ENCODE assay signal across 20 cellular contexts in the genomic region with DNA sequence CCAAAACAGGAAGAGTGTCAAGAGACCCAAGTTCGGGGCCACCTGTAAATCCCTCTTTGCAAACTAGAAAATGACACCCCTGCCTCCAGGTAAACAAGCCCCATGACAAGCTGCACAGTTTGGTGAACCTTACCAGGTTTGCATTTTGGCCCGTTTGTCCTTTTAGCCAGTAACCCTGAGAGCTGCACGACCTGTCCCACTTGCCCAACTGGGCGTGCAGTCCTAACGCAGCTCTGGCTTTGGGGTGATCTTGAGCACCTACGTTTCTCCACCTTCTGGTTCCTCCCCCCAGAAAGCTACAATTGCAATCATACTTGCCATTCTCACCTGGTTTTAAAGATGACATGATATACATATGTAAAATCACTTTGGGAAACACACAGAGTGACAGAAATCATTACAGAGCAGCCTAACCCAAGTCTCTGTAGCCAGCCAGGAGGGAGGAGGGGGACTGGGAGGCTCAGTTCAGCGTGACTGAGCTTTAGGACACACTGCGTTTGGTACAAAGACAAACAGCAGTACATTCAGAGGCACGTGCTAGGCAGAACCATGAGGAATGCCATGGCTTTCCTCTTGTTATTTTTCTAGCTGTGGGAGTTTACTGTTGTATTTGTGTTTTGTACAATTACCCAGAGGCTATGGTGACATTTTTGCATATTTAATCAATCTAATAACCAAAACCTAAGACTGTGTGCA.
"Had no signal": no experiment of that assay in that cellular context is flagged by ENCODE, and none has a peak within 500 bp of the region (broad histone marks: within the 10 kb centered on the region; RNA-seq: fewer than 3 reads in every experiment).

No MANE protein-coding gene starts in this region.

- H3K27me3 ChIP-seq: brain microvascular endothelial cell, heart right ventricle, tibial artery, vagina had no signal

- H3K4me1 Mint-ChIP-seq: memory B cell had no signal

- H3K36me3 Mint-ChIP-seq: activated naive CD8-positive, alpha-beta T cell; memory B cell; naive thymus-derived CD4-positive, alpha-beta T cell had no signal

- DNase-seq: activated CD4-positive, alpha-beta T cell treated with anti-CD3 and anti-CD28 coated beads for 1 hour; amniotic stem cell; brain microvascular endothelial cell; central memory CD4-positive, alpha-beta T cell; dorsolateral prefrontal cortex; endodermal cell; heart right ventricle; kidney glomerular epithelial cell; naive thymus-derived CD4-positive, alpha-beta T cell; stimulated activated CD4-positive, alpha-beta T cell treated with anti-CD3 and anti-CD28 coated beads, Interleukin-2, amount 100 ng/mL, for 24 hours; stimulated activated naive CD4-positive, alpha-beta T cell treated with Interleukin-2 at 50 U/mL for 16 hours; T-helper 2 cell; tibial artery; WERI-Rb-1 had no signal

- H3K9me3 Mint-ChIP-seq: activated T-helper 1 cell treated with anti-CD3 and anti-CD28 coated beads, Interleukin-12 subunit alpha, Interleukin-12 subunit beta, Interleukin-2, Interleukin-4 antibody, amounts not matched to agents 30 ng/mL and 10 ng/mL and 1 ng/mL, durations not matched to agents 14 hours and 24 hours and 36 hours; endodermal cell; memory B cell had no signal

- H3K4me1 ChIP-seq: heart right ventricle, parathyroid adenoma, vagina had no signal

- ATAC-seq: heart right ventricle; naive thymus-derived CD4-positive, alpha-beta T cell had no signal

- H3K27ac ChIP-seq: brain microvascular endothelial cell, dorsolateral prefrontal cortex, epithelial cell of prostate, heart right ventricle, parathyroid adenoma, tibial artery, vagina, WERI-Rb-1 had no signal

- H3K4me3 Mint-ChIP-seq: activated naive CD8-positive, alpha-beta T cell; activated T-helper 1 cell treated with anti-CD3 and anti-CD28 coated beads, Interleukin-12 subunit alpha, Interleukin-12 subunit beta, Interleukin-2, Interleukin-4 antibody, amounts not matched to agents 30 ng/mL and 10 ng/mL and 1 ng/mL, durations not matched to agents 14 hours and 24 hours and 36 hours; endodermal cell; memory B cell; naive thymus-derived CD4-positive, alpha-beta T cell had no signal

- H3K27ac Mint-ChIP-seq: activated naive CD8-positive, alpha-beta T cell; activated T-helper 1 cell treated with anti-CD3 and anti-CD28 coated beads, Interleukin-12 subunit alpha, Interleukin-12 subunit beta, Interleukin-2, Interleukin-4 antibody, amounts not matched to agents 30 ng/mL and 10 ng/mL and 1 ng/mL, durations not matched to agents 14 hours and 24 hours and 36 hours; endodermal cell; memory B cell; naive thymus-derived CD4-positive, alpha-beta T cell had no signal
